Comparison of ENCODE assay signal across 19 cellular contexts in genomic region chr2:166802475-166802874, GRCh38.
DNase-seq lines count a peak whose midpoint lies in the region; ATAC-seq and TF ChIP-seq lines count a peak whose summit lies in the region.
"Had no signal": no experiment of that assay in that cellular context is flagged by ENCODE, and none has a peak within 500 bp of the region (broad histone marks: within the 10 kb centered on the region; RNA-seq: fewer than 3 reads in every experiment).

No MANE protein-coding gene starts in this region.

- no peak overlapping the region for H3K27ac Mint-ChIP-seq in central memory CD8-positive, alpha-beta T cell (ENCODE audit: low read depth)
- no peak overlapping the region for H3K27ac Mint-ChIP-seq in immature natural killer cell

- no peaks in the 10 kb centered on the region for H3K4me1 Mint-ChIP-seq in central memory CD8-positive, alpha-beta T cell
- H3K4me1 Mint-ChIP-seq in immature natural killer cell: peaks cover 0 to 5% of the 10 kb centered on the region in 2 donors

- no peak overlapping the region for H3K9ac ChIP-seq in BLaER1
- no peak overlapping the region for H3K9ac ChIP-seq in BLaER1 treated with 17β-estradiol and CSF1 and Interleukin-3, amounts not matched to agents 10 nM and 100 nM
- H3K9ac ChIP-seq in Loucy (ENCODE audit: low read depth, low read length, poor library complexity, severe bottlenecking): no peak overlapping the region
- H3K9ac ChIP-seq: GM23248 had no signal

- H3K9me2 ChIP-seq in Loucy (replicated peaks; ENCODE audit: low read depth, low read length): no peaks in the 10 kb centered on the region

- H4K20me1 ChIP-seq in BLaER1 (no peaks in the 10 kb centered on the region), Loucy (ENCODE audit: insufficient read depth, low read length, poor library complexity, severe bottlenecking) (no peaks in the 10 kb centered on the region)
- no peaks in the 10 kb centered on the region for H4K20me1 ChIP-seq in BLaER1 treated with 17β-estradiol and CSF1 and Interleukin-3, amounts not matched to agents 10 nM and 100 nM

- peak overlapping the region; percentile 51; the same call in 1 of the 2 replicates for H2AFZ ChIP-seq in Loucy (ENCODE audit: low read length)
- H2AFZ ChIP-seq: GM23248 had no signal

- peaks cover 1% of the 10 kb centered on the region for H3K36me3 Mint-ChIP-seq in central memory CD8-positive, alpha-beta T cell (ENCODE audit: insufficient read depth)
- H3K36me3 Mint-ChIP-seq in immature natural killer cell: no peaks in the 10 kb centered on the region

- DNase-seq in central memory CD8-positive, alpha-beta T cell (ENCODE audit: low spot score in 2 of 2): no peak
- DNase-seq in immature natural killer cell (no peak), D341Med (ENCODE audit: low spot score) (no peak)
- DNase-seq: BE2C, COR-L47, DMS79, GDM1, GM23248, NCI-H146, NCI-H2081 treated with DMSO at 0.1 percent for 48 hours, NCI-H345, NCI-H774 had no signal

- H3K4me2 ChIP-seq in BLaER1 (peak overlapping the region; percentile 39; the same call in 1 of the 2 replicates), Loucy (ENCODE audit: low read depth, low read length, poor library complexity, severe bottlenecking) (peak overlapping the region; percentile 72)
- H3K4me2 ChIP-seq in BLaER1 treated with 17β-estradiol and CSF1 and Interleukin-3, amounts not matched to agents 10 nM and 100 nM: peak overlapping the region in 7 of 11 experiments; percentile 3 to 46 (median 31); a peak in 11 of 22 replicates

- no peaks in the 10 kb centered on the region for H3K79me2 ChIP-seq in Loucy (ENCODE audit: insufficient read depth, low read length)

- H3F3A ChIP-seq in Loucy (ENCODE audit: low read depth): peaks cover 7% of the 10 kb centered on the region; the same call in 1 of the 2 replicates

- no peak overlapping the region for H3K4me3 ChIP-seq in BLaER1
- no peak overlapping the region for H3K4me3 ChIP-seq in BLaER1 treated with 17β-estradiol and CSF1 and Interleukin-3, amounts not matched to agents 10 nM and 100 nM
- H3K4me3 ChIP-seq in Loucy (ENCODE audit: low read length, poor library complexity, severe bottlenecking): peak overlapping the region; percentile 53
- H3K4me3 ChIP-seq: GM23248, K562 had no signal

- no peaks in the 10 kb centered on the region for H3K27me3 Mint-ChIP-seq in central memory CD8-positive, alpha-beta T cell
- peaks cover 0 to 3% (median 0%) of the 10 kb centered on the region in 3 donors for H3K27me3 Mint-ChIP-seq in immature natural killer cell (ENCODE audit: low read depth in 3 of 3)

- TF ChIP-seq CTCF in Loucy (conservative IDR thresholded peaks at IDR 0.05; ENCODE audit: low read length): no peak

- H3K27me3 ChIP-seq in BLaER1 (no peaks in the 10 kb centered on the region), Loucy (ENCODE audit: insufficient read depth, low read length, poor library complexity, severe bottlenecking) (no peaks in the 10 kb centered on the region)
- no peaks in the 10 kb centered on the region for H3K27me3 ChIP-seq in BLaER1 treated with 17β-estradiol and CSF1 and Interleukin-3, amounts not matched to agents 10 nM and 100 nM
- H3K27me3 ChIP-seq: BE2C had no signal

- no peak overlapping the region for H3K4me3 Mint-ChIP-seq in central memory CD8-positive, alpha-beta T cell
- no peak overlapping the region for H3K4me3 Mint-ChIP-seq in immature natural killer cell

- H3K9me3 ChIP-seq in BLaER1 (no peaks in the 10 kb centered on the region), Loucy (ENCODE audit: insufficient read depth, low read depth, low read length) (no peaks in the 10 kb centered on the region)
- 0 out of 22 replicates have a peak, but pooled peaks cover 0 to 6% (median 0%) of the 10 kb centered on the region in 11 experiments for H3K9me3 ChIP-seq in BLaER1 treated with 17β-estradiol and CSF1 and Interleukin-3, amounts not matched to agents 10 nM and 100 nM (replicated peaks in 1 of 11)
- H3K9me3 ChIP-seq: BE2C had no signal

- H3K4me1 ChIP-seq in BLaER1 (peaks cover 22% of the 10 kb centered on the region), Loucy (ENCODE audit: insufficient read depth, low read length, poor library complexity, severe bottlenecking) (peaks cover 26% of the 10 kb centered on the region)
- H3K4me1 ChIP-seq in BLaER1 treated with 17β-estradiol and CSF1 and Interleukin-3, amounts not matched to agents 10 nM and 100 nM: peaks cover 5 to 22% (median 16%) of the 10 kb centered on the region in 10 experiments; a peak in 14 of 20 replicates
- H3K4me1 ChIP-seq: BE2C had no signal

- H3K36me3 ChIP-seq in BLaER1: no peaks in the 10 kb centered on the region
- H3K36me3 ChIP-seq in BLaER1 treated with 17β-estradiol and CSF1 and Interleukin-3, amounts not matched to agents 10 nM and 100 nM: no peaks in the 10 kb centered on the region
- no peaks in the 10 kb centered on the region for H3K36me3 ChIP-seq in Loucy (ENCODE audit: insufficient read depth, low read length)
- H3K36me3 ChIP-seq: BE2C had no signal

- ATAC-seq in central memory CD8-positive, alpha-beta T cell (replicated peaks; ENCODE audit: extremely low read depth, poor library complexity, severe bottlenecking): peak; percentile 14
- no peak for ATAC-seq in GM18511 (IDR thresholded peaks at IDR 0.05; ENCODE audit: unreplicated experiment)
- ATAC-seq: HCT116, K562 had no signal

- peaks cover 12% of the 10 kb centered on the region for H3K9me3 Mint-ChIP-seq in central memory CD8-positive, alpha-beta T cell
- H3K9me3 Mint-ChIP-seq in immature natural killer cell: peaks cover 1 to 30% (median 5%) of the 10 kb centered on the region in 6 donors

- H3K27ac ChIP-seq in BLaER1: no peak overlapping the region
- no peak overlapping the region for H3K27ac ChIP-seq in BLaER1 treated with 17β-estradiol and CSF1 and Interleukin-3, amounts not matched to agents 10 nM and 100 nM
- H3K27ac ChIP-seq: GM23248, HL-60 had no signal
